Comparison of ENCODE assay signal across 28 cellular contexts in the genomic region with DNA sequence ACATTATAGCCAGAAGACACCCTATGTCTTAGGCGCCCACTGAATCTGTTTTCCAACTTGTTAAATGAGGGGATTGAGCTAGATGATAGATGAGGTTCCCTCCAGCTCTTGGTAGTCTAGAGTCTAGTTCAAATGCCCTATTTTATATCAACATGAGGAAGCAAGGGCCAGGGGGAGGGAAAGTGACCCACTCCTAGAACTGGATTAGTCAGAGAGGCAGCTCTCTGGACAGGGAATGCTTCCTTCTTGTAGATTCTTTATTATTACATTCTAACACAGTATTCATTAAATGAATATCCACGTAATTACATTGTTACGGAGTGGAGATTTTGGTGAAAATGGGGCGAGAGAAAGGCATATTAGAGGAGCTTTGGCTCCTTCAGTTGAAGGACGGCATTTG.
"Had no signal": no experiment of that assay in that cellular context is flagged by ENCODE, and none has a peak within 500 bp of the region (broad histone marks: within the 10 kb centered on the region; RNA-seq: fewer than 3 reads in every experiment).

No MANE protein-coding gene starts in this region.

- H3K27me3 Mint-ChIP-seq: activated CD8-positive, alpha-beta T cell treated with anti-CD3 and anti-CD28 coated beads for 36 hours; activated naive CD8-positive, alpha-beta T cell treated with anti-CD3 and anti-CD28 coated beads for 36 hours; natural killer cell treated with Interleukin-12 subunit alpha and Interleukin-12 subunit beta and Interleukin-15 and Interleukin-18, amount 100 ng/mL, for 72 hours; progenitor cell of endocrine pancreas; stimulated activated naive CD8-positive, alpha-beta T cell treated with anti-CD3 and anti-CD28 coated beads, Interleukin-15, amount 100 ng/mL, for 72 hours had no signal

- H3K9me3 Mint-ChIP-seq: activated CD8-positive, alpha-beta T cell treated with anti-CD3 and anti-CD28 coated beads for 36 hours; activated naive CD8-positive, alpha-beta T cell treated with anti-CD3 and anti-CD28 coated beads for 36 hours; activated T-cell treated with anti-CD3 and anti-CD28 coated beads, Interleukin-2, amount 50 U/mL, for 72 hours; natural killer cell treated with Interleukin-12 subunit alpha and Interleukin-12 subunit beta and Interleukin-15 and Interleukin-18, amount 100 ng/mL, for 72 hours; stimulated activated naive CD8-positive, alpha-beta T cell treated with anti-CD3 and anti-CD28 coated beads, Interleukin-15, amount 100 ng/mL, for 72 hours had no signal

- H3K4me1 Mint-ChIP-seq: activated naive CD8-positive, alpha-beta T cell treated with anti-CD3 and anti-CD28 coated beads for 36 hours; stimulated activated naive CD8-positive, alpha-beta T cell treated with anti-CD3 and anti-CD28 coated beads, Interleukin-15, amount 100 ng/mL, for 72 hours had no signal

- H3K4me3 Mint-ChIP-seq: activated CD8-positive, alpha-beta T cell treated with anti-CD3 and anti-CD28 coated beads for 36 hours; activated naive CD8-positive, alpha-beta T cell treated with anti-CD3 and anti-CD28 coated beads for 36 hours; activated T-cell treated with anti-CD3 and anti-CD28 coated beads, Interleukin-2, amount 50 U/mL, for 72 hours; natural killer cell treated with Interleukin-12 subunit alpha and Interleukin-12 subunit beta and Interleukin-15 and Interleukin-18, amount 100 ng/mL, for 72 hours; stimulated activated naive CD8-positive, alpha-beta T cell treated with anti-CD3 and anti-CD28 coated beads, Interleukin-15, amount 100 ng/mL, for 72 hours; WTC11 had no signal

- ATAC-seq: activated CD8-positive, alpha-beta T cell treated with anti-CD3 and anti-CD28 coated beads for 36 hours; activated T-cell treated with anti-CD3 and anti-CD28 coated beads, Interleukin-2, amount 50 U/mL, for 72 hours; body of pancreas; foreskin keratinocyte; heart right ventricle; left lung; lower lobe of right lung; mucosa of descending colon; sciatic nerve; stimulated activated naive CD8-positive, alpha-beta T cell treated with anti-CD3 and anti-CD28 coated beads, Interleukin-15, amount 100 ng/mL, for 72 hours; WTC11 had no signal

- H3K27ac Mint-ChIP-seq: activated CD8-positive, alpha-beta T cell treated with anti-CD3 and anti-CD28 coated beads for 36 hours; activated naive CD8-positive, alpha-beta T cell treated with anti-CD3 and anti-CD28 coated beads for 36 hours; activated T-cell treated with anti-CD3 and anti-CD28 coated beads, Interleukin-2, amount 50 U/mL, for 72 hours; natural killer cell treated with Interleukin-12 subunit alpha and Interleukin-12 subunit beta and Interleukin-15 and Interleukin-18, amount 100 ng/mL, for 72 hours; progenitor cell of endocrine pancreas; stimulated activated naive CD8-positive, alpha-beta T cell treated with anti-CD3 and anti-CD28 coated beads, Interleukin-15, amount 100 ng/mL, for 72 hours; WTC11 had no signal

- DNase-seq: activated CD4-positive, alpha-beta T cell treated with anti-CD3 and anti-CD28 coated beads for 1 hour; activated CD4-positive, alpha-beta T cell treated with anti-CD3 and anti-CD28 coated beads, Interleukin-2, amount 50 U/mL, for 1 hour; activated CD8-positive, alpha-beta T cell treated with anti-CD3 and anti-CD28 coated beads for 36 hours; activated effector memory CD4-positive, alpha-beta T cell treated with Interleukin-2 at 50 U/mL for 16 hours; activated naive CD4-positive, alpha-beta T cell treated with Interleukin-2 at 50 U/mL for 16 hours; activated naive CD8-positive, alpha-beta T cell treated with anti-CD3 and anti-CD28 coated beads for 36 hours; activated T-cell treated with anti-CD3 and anti-CD28 coated beads, Interleukin-2, amount 50 U/mL, for 72 hours; adrenal gland; aorta; body of pancreas; caudate nucleus; heart right ventricle; kidney glomerular epithelial cell; left lung; lower lobe of right lung; mucosa of descending colon; retina; stimulated activated CD4-positive, alpha-beta T cell treated with anti-CD3 and anti-CD28 coated beads, Interleukin-12 subunit alpha, Interleukin-12 subunit beta, amount 100 ng/mL, for 4 hours; stimulated activated CD4-positive, alpha-beta T cell treated with anti-CD3 and anti-CD28 coated beads, Interleukin-4, amount 100 ng/mL, for 1 hour; stimulated activated naive CD8-positive, alpha-beta T cell treated with anti-CD3 and anti-CD28 coated beads, Interleukin-15, amount 100 ng/mL, for 72 hours; substantia nigra; T-helper 2 cell; upper lobe of left lung had no signal
